ENCODE assay signal across 1 cellular context in the genomic region with DNA sequence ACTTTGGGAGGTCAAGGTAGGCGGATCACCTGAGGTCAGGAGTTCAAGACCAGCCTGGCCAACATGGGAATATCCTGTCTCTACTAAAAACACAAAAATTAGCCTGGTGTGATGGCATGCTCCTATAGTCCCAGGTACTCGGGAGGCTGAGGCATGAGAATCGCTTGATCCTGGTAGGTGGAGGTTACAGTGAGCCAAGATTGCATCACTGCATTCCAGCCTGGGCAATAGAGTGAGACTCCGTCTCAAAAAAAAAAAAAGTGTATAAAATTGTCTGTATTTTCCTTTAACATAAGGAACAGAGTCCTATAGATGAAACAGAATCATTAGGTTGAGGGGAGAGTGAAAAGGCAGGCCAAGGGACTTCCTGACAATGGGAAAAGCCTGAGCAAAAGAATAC. TPM values are rescaled to one million over a fixed set of nuclear protein-coding genes. Genes with fewer than 3 reads are reported as not detected.
"Had no signal": no experiment of that assay in that cellular context is flagged by ENCODE, and none has a peak within 500 bp of the region (broad histone marks: within the 10 kb centered on the region; RNA-seq: fewer than 3 reads in every experiment).

No MANE protein-coding gene starts in this region.

RNA-seq across cellular contexts. Expression of gene PLCG2, which starts 16.8 kb away (rescaled TPM):
- total RNA-seq: GM23248 had no signal
